1 cellular context compared by ENCODE assay signal in the genomic region with DNA sequence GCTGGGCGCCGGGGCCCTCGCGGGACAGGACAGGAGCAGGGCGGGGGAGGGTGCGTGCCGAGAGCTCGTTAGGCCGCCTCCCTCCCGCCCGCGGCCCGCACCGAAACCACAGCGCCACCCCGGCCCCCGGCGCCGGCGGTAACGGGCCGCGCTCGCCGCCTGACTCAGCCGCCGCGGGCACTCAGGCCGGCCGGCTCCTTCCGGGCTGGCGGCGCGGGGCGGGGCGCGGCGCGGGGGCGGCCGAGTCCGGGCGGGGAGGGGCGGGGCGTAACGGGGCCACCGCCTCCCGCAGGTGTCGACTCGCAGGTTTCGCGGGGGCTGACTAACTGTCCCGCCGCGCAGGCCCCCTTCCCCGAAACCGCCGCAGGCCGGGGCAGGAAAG.
TF ChIP-seq lines count a peak whose summit lies in the region.

Gene AP5B1 (minus strand): TSS at position 207 of the 382 bp plus-strand sequence. CDS start 385 bp downstream, outside the sequence.

TF ChIP-seq in K562, 482 proteins besides CTCF, POLR2A, EP300 and RAD21 (continued from another document and continues in another):
- TF ChIP-seq ZNF518B (CRISPR knock-in tag; IDR thresholded peaks at IDR 0.05) (no peak), SETDB1 (IDR thresholded peaks at IDR 0.05; ENCODE audit: low read length) (no peak), ZNF274 (IDR thresholded peaks at IDR 0.05; ENCODE audit: borderline replicate concordance, low read depth, low read length) (no peak), STAG1 (CRISPR knock-in tag; IDR thresholded peaks at IDR 0.05; ENCODE audit: borderline replicate concordance) (no peak), SMARCB1 (IDR thresholded peaks at IDR 0.05; ENCODE audit: insufficient read length, low read depth) (no peak), HIVEP1 (CRISPR knock-in tag; IDR thresholded peaks at IDR 0.05) (no peak), ZNF57 (CRISPR knock-in tag; IDR thresholded peaks at IDR 0.05) (no peak), ZNF431 (CRISPR knock-in tag; IDR thresholded peaks at IDR 0.05) (no peak), REST (CRISPR knock-in tag; IDR thresholded peaks at IDR 0.05; ENCODE audit: low read depth) (no peak), ILF3 (IDR thresholded peaks at IDR 0.05; ENCODE audit: borderline replicate concordance) (no peak), TCF7 (IDR thresholded peaks at IDR 0.05; ENCODE audit: borderline replicate concordance) (no peak), E2F5 (CRISPR knock-in tag; IDR thresholded peaks at IDR 0.05) (no peak), SP2 (IDR thresholded peaks at IDR 0.05; ENCODE audit: extremely low read depth, low read depth, low read length, poor library complexity, severe bottlenecking) (no peak), SMAD2 (IDR thresholded peaks at IDR 0.05; ENCODE audit: low read depth, low read length) (no peak), PML (IDR thresholded peaks at IDR 0.05; ENCODE audit: low read length) (no peak), ESRRA (IDR thresholded peaks at IDR 0.05; ENCODE audit: borderline replicate concordance, low read depth) (peak; percentile 18; the same call in 1 of the 2 replicates), JUNB (CRISPR knock-in tag; conservative IDR thresholded peaks at IDR 0.05) (no peak), CCNT2 (IDR thresholded peaks at IDR 0.05; ENCODE audit: borderline replicate concordance, extremely low read depth, insufficient read length, low read depth, low read length) (peak; percentile 57), CBX8 (IDR thresholded peaks at IDR 0.05; ENCODE audit: borderline replicate concordance, extremely low read depth, low read depth, low read length, poor library complexity, severe bottlenecking) (no peak), RREB1 (CRISPR knock-in tag; IDR thresholded peaks at IDR 0.05) (no peak)
- TF ChIP-seq, protein P1, sequence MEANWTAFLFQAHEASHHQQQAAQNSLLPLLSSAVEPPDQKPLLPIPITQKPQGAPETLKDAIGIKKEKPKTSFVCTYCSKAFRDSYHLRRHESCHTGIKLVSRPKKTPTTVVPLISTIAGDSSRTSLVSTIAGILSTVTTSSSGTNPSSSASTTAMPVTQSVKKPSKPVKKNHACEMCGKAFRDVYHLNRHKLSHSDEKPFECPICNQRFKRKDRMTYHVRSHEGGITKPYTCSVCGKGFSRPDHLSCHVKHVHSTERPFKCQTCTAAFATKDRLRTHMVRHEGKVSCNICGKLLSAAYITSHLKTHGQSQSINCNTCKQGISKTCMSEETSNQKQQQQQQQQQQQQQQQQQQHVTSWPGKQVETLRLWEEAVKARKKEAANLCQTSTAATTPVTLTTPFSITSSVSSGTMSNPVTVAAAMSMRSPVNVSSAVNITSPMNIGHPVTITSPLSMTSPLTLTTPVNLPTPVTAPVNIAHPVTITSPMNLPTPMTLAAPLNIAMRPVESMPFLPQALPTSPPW (CRISPR knock-in tag; IDR thresholded peaks at IDR 0.05), result peak; percentile 90
- TF ChIP-seq, protein P2, sequence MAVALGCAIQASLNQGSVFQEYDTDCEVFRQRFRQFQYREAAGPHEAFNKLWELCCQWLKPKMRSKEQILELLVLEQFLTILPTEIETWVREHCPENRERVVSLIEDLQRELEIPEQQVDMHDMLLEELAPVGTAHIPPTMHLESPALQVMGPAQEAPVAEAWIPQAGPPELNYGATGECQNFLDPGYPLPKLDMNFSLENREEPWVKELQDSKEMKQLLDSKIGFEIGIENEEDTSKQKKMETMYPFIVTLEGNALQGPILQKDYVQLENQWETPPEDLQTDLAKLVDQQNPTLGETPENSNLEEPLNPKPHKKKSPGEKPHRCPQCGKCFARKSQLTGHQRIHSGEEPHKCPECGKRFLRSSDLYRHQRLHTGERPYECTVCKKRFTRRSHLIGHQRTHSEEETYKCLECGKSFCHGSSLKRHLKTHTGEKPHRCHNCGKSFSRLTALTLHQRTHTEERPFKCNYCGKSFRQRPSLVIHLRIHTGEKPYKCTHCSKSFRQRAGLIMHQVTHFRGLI (CRISPR knock-in tag; IDR thresholded peaks at IDR 0.05), result no peak
- TF ChIP-seq, protein P3, sequence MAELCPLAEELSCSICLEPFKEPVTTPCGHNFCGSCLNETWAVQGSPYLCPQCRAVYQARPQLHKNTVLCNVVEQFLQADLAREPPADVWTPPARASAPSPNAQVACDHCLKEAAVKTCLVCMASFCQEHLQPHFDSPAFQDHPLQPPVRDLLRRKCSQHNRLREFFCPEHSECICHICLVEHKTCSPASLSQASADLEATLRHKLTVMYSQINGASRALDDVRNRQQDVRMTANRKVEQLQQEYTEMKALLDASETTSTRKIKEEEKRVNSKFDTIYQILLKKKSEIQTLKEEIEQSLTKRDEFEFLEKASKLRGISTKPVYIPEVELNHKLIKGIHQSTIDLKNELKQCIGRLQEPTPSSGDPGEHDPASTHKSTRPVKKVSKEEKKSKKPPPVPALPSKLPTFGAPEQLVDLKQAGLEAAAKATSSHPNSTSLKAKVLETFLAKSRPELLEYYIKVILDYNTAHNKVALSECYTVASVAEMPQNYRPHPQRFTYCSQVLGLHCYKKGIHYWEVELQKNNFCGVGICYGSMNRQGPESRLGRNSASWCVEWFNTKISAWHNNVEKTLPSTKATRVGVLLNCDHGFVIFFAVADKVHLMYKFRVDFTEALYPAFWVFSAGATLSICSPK (IDR thresholded peaks at IDR 0.05; ENCODE audit: borderline replicate concordance), result no peak
- TF ChIP-seq, protein P4, sequence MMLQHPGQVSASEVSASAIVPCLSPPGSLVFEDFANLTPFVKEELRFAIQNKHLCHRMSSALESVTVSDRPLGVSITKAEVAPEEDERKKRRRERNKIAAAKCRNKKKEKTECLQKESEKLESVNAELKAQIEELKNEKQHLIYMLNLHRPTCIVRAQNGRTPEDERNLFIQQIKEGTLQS (IDR thresholded peaks at IDR 0.05), result no peak
- TF ChIP-seq, protein P4 (CRISPR knock-in tag; conservative IDR thresholded peaks at IDR 0.05), result no peak
- TF ChIP-seq, protein P5, sequence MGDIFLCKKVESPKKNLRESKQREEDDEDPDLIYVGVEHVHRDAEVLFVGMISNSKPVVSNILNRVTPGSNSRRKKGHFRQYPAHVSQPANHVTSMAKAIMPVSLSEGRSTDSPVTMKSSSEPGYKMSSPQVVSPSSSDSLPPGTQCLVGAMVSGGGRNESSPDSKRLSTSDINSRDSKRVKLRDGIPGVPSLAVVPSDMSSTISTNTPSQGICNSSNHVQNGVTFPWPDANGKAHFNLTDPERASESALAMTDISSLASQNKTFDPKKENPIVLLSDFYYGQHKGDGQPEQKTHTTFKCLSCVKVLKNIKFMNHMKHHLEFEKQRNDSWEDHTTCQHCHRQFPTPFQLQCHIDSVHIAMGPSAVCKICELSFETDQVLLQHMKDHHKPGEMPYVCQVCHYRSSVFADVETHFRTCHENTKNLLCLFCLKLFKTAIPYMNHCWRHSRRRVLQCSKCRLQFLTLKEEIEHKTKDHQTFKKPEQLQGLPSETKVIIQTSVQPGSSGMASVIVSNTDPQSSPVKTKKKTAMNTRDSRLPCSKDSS (IDR thresholded peaks at IDR 0.05; ENCODE audit: low read depth, partially characterized antibody), result no peak
- TF ChIP-seq, protein P6, sequence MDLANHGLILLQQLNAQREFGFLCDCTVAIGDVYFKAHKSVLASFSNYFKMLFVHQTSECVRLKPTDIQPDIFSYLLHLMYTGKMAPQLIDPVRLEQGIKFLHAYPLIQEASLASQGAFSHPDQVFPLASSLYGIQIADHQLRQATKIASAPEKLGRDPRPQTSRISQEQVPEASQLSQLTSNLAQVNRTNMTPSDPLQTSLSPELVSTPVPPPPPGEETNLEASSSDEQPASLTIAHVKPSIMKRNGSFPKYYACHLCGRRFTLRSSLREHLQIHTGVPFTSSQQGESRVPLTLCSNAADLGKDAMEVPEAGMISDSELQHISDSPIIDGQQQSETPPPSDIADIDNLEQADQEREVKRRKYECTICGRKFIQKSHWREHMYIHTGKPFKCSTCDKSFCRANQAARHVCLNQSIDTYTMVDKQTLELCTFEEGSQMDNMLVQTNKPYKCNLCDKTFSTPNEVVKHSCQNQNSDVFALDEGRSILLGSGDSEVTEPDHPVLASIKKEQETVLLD (IDR thresholded peaks at IDR 0.05), result no peak
